ENCODE assay signal across 8 cellular contexts in genomic region chr9:15299374-15299939, GRCh38. TPM values are rescaled to one million over a fixed set of nuclear protein-coding genes. Genes with fewer than 3 reads are reported as not detected.
DNase-seq lines count a peak whose midpoint lies in the region; ATAC-seq and TF ChIP-seq lines count a peak whose summit lies in the region.

No MANE protein-coding gene starts in this region.

- H3K79me2 ChIP-seq in SK-N-SH (ENCODE audit: insufficient read depth) = no peaks in the 10 kb centered on the region

- no peaks in the 10 kb centered on the region for H3K27me3 ChIP-seq in effector memory CD4-positive, alpha-beta T cell (replicated peaks; ENCODE audit: control insufficient read depth, insufficient read depth, low read length, poor library complexity, severe bottlenecking)
- H3K27me3 ChIP-seq in SK-N-SH (ENCODE audit: insufficient read depth) = no peaks in the 10 kb centered on the region

- no peak for TF ChIP-seq EP300 in SK-N-SH (IDR thresholded peaks at IDR 0.05; ENCODE audit: borderline replicate concordance in 1 of 2, low read depth in 1 of 2, low read length in 1 of 2)

- no peak overlapping the region for H3K4me2 ChIP-seq in SK-N-SH

- H3K9ac ChIP-seq in SK-N-SH = no peak overlapping the region

- DNase-seq in GM12865 (ENCODE audit: low read depth) (peak; percentile 79), T-helper 22 cell (ENCODE audit: low read depth) (peak; percentile 42), 8988T (no peak), HT-29 (ENCODE audit: low spot score) (no peak), cerebellar cortex (ENCODE audit: low spot score) (no peak), SK-N-SH (no peak)
- peak; percentile 36 to 56 (median 41) for DNase-seq in effector memory CD4-positive, alpha-beta T cell

- no peaks in the 10 kb centered on the region for H3K9me2 ChIP-seq in SK-N-SH

- H2AFZ ChIP-seq in SK-N-SH (ENCODE audit: low read depth) = no peak overlapping the region

- peaks cover 7% of the 10 kb centered on the region for H3F3A ChIP-seq in SK-N-SH (replicated peaks; ENCODE audit: insufficient read depth)

- no peaks in the 10 kb centered on the region for H4K20me1 ChIP-seq in SK-N-SH (ENCODE audit: insufficient read depth)

- peaks cover 60% of the 10 kb centered on the region for H3K4me1 ChIP-seq in effector memory CD4-positive, alpha-beta T cell (ENCODE audit: control insufficient read depth, insufficient read depth, low read length, poor library complexity, severe bottlenecking)
- peaks cover 0 to 9% of the 10 kb centered on the region in 2 experiments; a peak in 3 of 4 replicates for H3K4me1 ChIP-seq in SK-N-SH (ENCODE audit: control insufficient read depth in 1 of 2, insufficient read depth in 2 of 2, low read depth in 1 of 2, low read length in 1 of 2)

- H3K36me3 ChIP-seq in effector memory CD4-positive, alpha-beta T cell (ENCODE audit: control insufficient read depth, insufficient read depth, low read length) = no peaks in the 10 kb centered on the region
- no peaks in the 10 kb centered on the region for H3K36me3 ChIP-seq in SK-N-SH (replicated peaks in 1 of 2; ENCODE audit: control insufficient read depth in 1 of 2, insufficient read depth in 2 of 2, low read length in 1 of 2)

- POLR2A ChIA-PET in SK-N-SH (lab: Yijun Ruan, JAX) = no interaction called here

- H3K27ac ChIP-seq in effector memory CD4-positive, alpha-beta T cell (ENCODE audit: insufficient read depth, low read length, poor library complexity, severe bottlenecking) = peak overlapping the region; percentile 78
- no peak overlapping the region for H3K27ac ChIP-seq in SK-N-SH (ENCODE audit: low read depth in 2 of 2, low read length in 1 of 2)

- ATAC-seq in HG02588 (IDR thresholded peaks at IDR 0.05; ENCODE audit: unreplicated experiment) = peak; percentile 80

- H3K9me3 ChIP-seq in effector memory CD4-positive, alpha-beta T cell (ENCODE audit: control insufficient read depth, low read length) = no peaks in the 10 kb centered on the region
- no peaks in the 10 kb centered on the region for H3K9me3 ChIP-seq in SK-N-SH

- no peak for TF ChIP-seq RAD21 in SK-N-SH (IDR thresholded peaks at IDR 0.05; ENCODE audit: low read length)

- TF ChIP-seq CTCF in GM12865 (IDR thresholded peaks at IDR 0.05; ENCODE audit: insufficient read depth, low read depth, low read length, missing control alignments) = no peak
- no peak for TF ChIP-seq CTCF in SK-N-SH (IDR thresholded peaks at IDR 0.05)

- 82% methylated on average over 6 of the region's 6 CpGs for WGBS in SK-N-SH (ENCODE audit: low lambda C conversion rate)

- CTCF ChIA-PET in SK-N-SH (lab: Yijun Ruan, JAX) = interaction anchor here (0.7 to 1.8 kb wide), 4 partner anchors 10 to 91 kb away, joined by 3 to 4 read pairs (median 3); no protein-coding TSS in a partner anchor

- no peak overlapping the region for H3K4me3 ChIP-seq in GM12865 (ENCODE audit: low read depth, low read length)
- H3K4me3 ChIP-seq in effector memory CD4-positive, alpha-beta T cell (ENCODE audit: insufficient read depth, low read depth, low read length, poor library complexity, severe bottlenecking) = peak overlapping the region; percentile 35
- H3K4me3 ChIP-seq in SK-N-SH (ENCODE audit: low read depth in 2 of 2, low read length in 1 of 2) = no peak overlapping the region

TF ChIP-seq in SK-N-SH, 30 proteins besides CTCF, POLR2A, EP300 and RAD21:
- TF ChIP-seq SIN3A (IDR thresholded peaks at IDR 0.05; ENCODE audit: borderline replicate concordance, low read depth, low read length) (no peak), USF1 (IDR thresholded peaks at IDR 0.05; ENCODE audit: borderline replicate concordance, low read depth) (no peak), TCF12 (IDR thresholded peaks at IDR 0.05) (no peak), USF2 (IDR thresholded peaks at IDR 0.05; ENCODE audit: borderline replicate concordance, low read depth, low read length) (no peak), YY1 (IDR thresholded peaks at IDR 0.05; ENCODE audit: low read depth) (no peak), IRF3 (IDR thresholded peaks at IDR 0.05; ENCODE audit: low read depth, low read length) (no peak), MXI1 (IDR thresholded peaks at IDR 0.05; ENCODE audit: low read depth, low read length) (no peak), NFIC (IDR thresholded peaks at IDR 0.05; ENCODE audit: borderline replicate concordance) (no peak), REST (IDR thresholded peaks at IDR 0.05; ENCODE audit: low read depth, low read length) (no peak), SMC3 (IDR thresholded peaks at IDR 0.05; ENCODE audit: low read depth, low read length) (no peak)

RNA-seq across cellular contexts. Expression of gene TTC39B, which starts 7.6 kb away (rescaled TPM):
- 3.7 and 3.9 TPM in 2 replicates for total RNA-seq in HT-29 (2014; rRNA removed; shearing (Covaris generic))
- 0.54 and 0.78 TPM in 2 replicates for polyA plus RNA-seq in SK-N-SH (2012; rRNA removed)
- 0.47 and 0.51 TPM in 2 replicates for polyA plus RNA-seq in SK-N-SH (2012; cell fraction: cytosol; rRNA removed)
- 1.3 and 2.6 TPM in 2 replicates for polyA plus RNA-seq in SK-N-SH (2012; cell fraction: nucleus; rRNA removed)

Comparison
In these comparisons a context has a peak if more than half of its experiments do, and no peak if none do; other contexts are left out.
1. DNase-seq: peak in GM12865 (single experiment), T-helper 22 cell (single experiment) and effector memory CD4-positive, alpha-beta T cell (3 of 3); none in 8988T (single experiment), HT-29 (single experiment), cerebellar cortex (single experiment) and SK-N-SH (single experiment).